Comparison of ENCODE assay signal across 30 cellular contexts in the genomic region with DNA sequence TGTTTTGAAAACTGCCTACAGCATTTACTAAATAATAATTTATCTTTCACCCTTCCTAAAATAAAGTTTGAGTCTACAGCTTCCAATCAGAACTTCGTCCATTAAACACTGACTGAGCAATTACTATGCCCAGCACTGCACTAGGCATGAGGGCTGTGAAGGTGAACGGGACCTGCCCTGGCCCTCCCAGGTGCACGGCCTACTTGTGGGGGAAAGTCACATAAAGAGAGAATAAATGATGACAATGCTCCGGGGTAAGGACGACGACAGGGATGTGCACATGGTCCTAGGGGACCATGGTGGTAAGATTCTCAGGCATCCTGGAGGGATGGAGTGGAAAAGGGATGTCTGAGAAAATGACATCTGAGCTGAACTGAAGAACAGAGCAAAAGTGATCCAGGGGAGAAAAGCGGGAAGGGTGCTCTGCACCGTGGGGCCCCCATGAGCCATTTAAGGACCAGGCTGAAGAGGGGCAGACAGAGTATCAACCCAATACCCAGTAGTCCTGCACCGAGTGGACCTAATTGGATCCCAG. TPM values are rescaled to one million over a fixed set of nuclear protein-coding genes. Genes with fewer than 3 reads are reported as not detected.
"Had no signal": no experiment of that assay in that cellular context is flagged by ENCODE, and none has a peak within 500 bp of the region (broad histone marks: within the 10 kb centered on the region; RNA-seq: fewer than 3 reads in every experiment).

No MANE protein-coding gene starts in this region.

- H3K4me3 Mint-ChIP-seq: activated B cell treated with CpG ODN at 0.5 μM for 24 hours; activated CD4-positive, alpha-beta T cell treated with anti-CD3 and anti-CD28 coated beads, Interleukin-2, amount 10 ng/mL, durations not matched to agents 24 days and 14 days; activated CD8-positive, alpha-beta memory T cell treated with anti-CD3 and anti-CD28 coated beads, Interleukin-2, amount 10 ng/mL, durations not matched to agents 7 days and 5 days; activated CD8-positive, alpha-beta T cell treated with anti-CD3 and anti-CD28 coated beads for 36 hours; activated naive CD4-positive, alpha-beta T cell treated with anti-CD3 and anti-CD28 coated beads, Interleukin-2, amount 50 U/mL, for 24 hours; central memory CD8-positive, alpha-beta T cell; immature natural killer cell; mesothelial cell of epicardium; naive thymus-derived CD8-positive, alpha-beta T cell; stimulated activated effector memory CD8-positive, alpha-beta T cell treated with anti-CD3 and anti-CD28 coated beads, Interleukin-12 subunit alpha, Interleukin-12 subunit beta, amount 100 ng/mL, for 72 hours; stimulated activated naive CD8-positive, alpha-beta T cell treated with anti-CD3 and anti-CD28 coated beads, Interleukin-15, amount 100 ng/mL, for 72 hours had no signal

- H3K9me3 Mint-ChIP-seq: activated B cell treated with CpG ODN at 0.5 μM for 24 hours; activated CD4-positive, alpha-beta T cell treated with anti-CD3 and anti-CD28 coated beads, Interleukin-2, amount 10 ng/mL, durations not matched to agents 24 days and 14 days; activated CD8-positive, alpha-beta T cell treated with anti-CD3 and anti-CD28 coated beads for 36 hours; activated naive CD4-positive, alpha-beta T cell treated with anti-CD3 and anti-CD28 coated beads, Interleukin-2, amount 50 U/mL, for 24 hours; central memory CD8-positive, alpha-beta T cell; immature natural killer cell; naive thymus-derived CD8-positive, alpha-beta T cell; stimulated activated effector memory CD8-positive, alpha-beta T cell treated with anti-CD3 and anti-CD28 coated beads, Interleukin-12 subunit alpha, Interleukin-12 subunit beta, amount 100 ng/mL, for 72 hours; stimulated activated naive CD8-positive, alpha-beta T cell treated with anti-CD3 and anti-CD28 coated beads, Interleukin-15, amount 100 ng/mL, for 72 hours had no signal

- H3K27ac ChIP-seq: colonic mucosa, esophagus muscularis mucosa, hepatocyte, left ventricle myocardium inferior, neutrophil, pancreas, transverse colon, uterus had no signal

- H3K27me3 Mint-ChIP-seq: activated CD8-positive, alpha-beta memory T cell treated with anti-CD3 and anti-CD28 coated beads, Interleukin-2, amount 10 ng/mL, durations not matched to agents 7 days and 5 days; activated naive CD4-positive, alpha-beta T cell treated with anti-CD3 and anti-CD28 coated beads, Interleukin-2, amount 50 U/mL, for 24 hours; stimulated activated naive CD8-positive, alpha-beta T cell treated with anti-CD3 and anti-CD28 coated beads, Interleukin-15, amount 100 ng/mL, for 72 hours had no signal

- H3K4me3 ChIP-seq: colonic mucosa, esophagus muscularis mucosa, hepatocyte, left ventricle myocardium inferior, pancreas, transverse colon, uterus had no signal

- H3K27me3 ChIP-seq: colonic mucosa, hepatocyte, neutrophil, pancreas, transverse colon, uterus had no signal

- H3K27ac Mint-ChIP-seq: activated B cell treated with CpG ODN at 0.5 μM for 24 hours; activated CD4-positive, alpha-beta T cell treated with anti-CD3 and anti-CD28 coated beads, Interleukin-2, amount 10 ng/mL, durations not matched to agents 24 days and 14 days; activated CD8-positive, alpha-beta memory T cell treated with anti-CD3 and anti-CD28 coated beads, Interleukin-2, amount 10 ng/mL, durations not matched to agents 7 days and 5 days; activated CD8-positive, alpha-beta T cell treated with anti-CD3 and anti-CD28 coated beads for 36 hours; activated naive CD4-positive, alpha-beta T cell treated with anti-CD3 and anti-CD28 coated beads, Interleukin-2, amount 50 U/mL, for 24 hours; immature natural killer cell; mesothelial cell of epicardium; stimulated activated effector memory CD8-positive, alpha-beta T cell treated with anti-CD3 and anti-CD28 coated beads, Interleukin-12 subunit alpha, Interleukin-12 subunit beta, amount 100 ng/mL, for 72 hours had no signal

- H3K36me3 ChIP-seq: colonic mucosa, esophagus muscularis mucosa, left ventricle myocardium inferior, neutrophil, pancreas, transverse colon, uterus had no signal

- DNase-seq: activated CD4-positive, alpha-beta T cell treated with anti-CD3 and anti-CD28 coated beads, Interleukin-2, amount 10 ng/mL, durations not matched to agents 24 days and 14 days; activated CD8-positive, alpha-beta memory T cell treated with anti-CD3 and anti-CD28 coated beads, Interleukin-2, amount 10 ng/mL, durations not matched to agents 7 days and 5 days; activated CD8-positive, alpha-beta T cell treated with anti-CD3 and anti-CD28 coated beads for 36 hours; colonic mucosa; glutamatergic neuron; immature natural killer cell; left ventricle myocardium inferior; right cardiac atrium; stimulated activated CD4-positive, alpha-beta T cell treated with anti-CD3 and anti-CD28 coated beads, Interleukin-2, amount 100 ng/mL, for 24 hours; stimulated activated naive CD8-positive, alpha-beta T cell treated with anti-CD3 and anti-CD28 coated beads, Interleukin-15, amount 100 ng/mL, for 72 hours; T1000; transverse colon had no signal

- H3K4me1 Mint-ChIP-seq: activated B cell treated with CpG ODN at 0.5 μM for 24 hours; activated CD4-positive, alpha-beta T cell treated with anti-CD3 and anti-CD28 coated beads, Interleukin-2, amount 10 ng/mL, durations not matched to agents 24 days and 14 days; activated CD8-positive, alpha-beta memory T cell treated with anti-CD3 and anti-CD28 coated beads, Interleukin-2, amount 10 ng/mL, durations not matched to agents 7 days and 5 days; activated naive CD4-positive, alpha-beta T cell treated with anti-CD3 and anti-CD28 coated beads, Interleukin-2, amount 50 U/mL, for 24 hours; central memory CD8-positive, alpha-beta T cell; immature natural killer cell; stimulated activated effector memory CD8-positive, alpha-beta T cell treated with anti-CD3 and anti-CD28 coated beads, Interleukin-12 subunit alpha, Interleukin-12 subunit beta, amount 100 ng/mL, for 72 hours had no signal

- H3K36me3 Mint-ChIP-seq: activated CD8-positive, alpha-beta memory T cell treated with anti-CD3 and anti-CD28 coated beads, Interleukin-2, amount 10 ng/mL, durations not matched to agents 7 days and 5 days; activated naive CD4-positive, alpha-beta T cell treated with anti-CD3 and anti-CD28 coated beads, Interleukin-2, amount 50 U/mL, for 24 hours; immature natural killer cell; mesothelial cell of epicardium; naive thymus-derived CD8-positive, alpha-beta T cell; stimulated activated effector memory CD8-positive, alpha-beta T cell treated with anti-CD3 and anti-CD28 coated beads, Interleukin-12 subunit alpha, Interleukin-12 subunit beta, amount 100 ng/mL, for 72 hours had no signal

RNA-seq across cellular contexts. Expression of a gene that starts 11.5 kb away (rescaled TPM):
- total RNA-seq: activated B cell treated with CpG ODN at 0.5 μM for 24 hours; activated CD4-positive, alpha-beta T cell treated with anti-CD3 and anti-CD28 coated beads, Interleukin-2, amount 10 ng/mL, durations not matched to agents 24 days and 14 days; activated CD8-positive, alpha-beta memory T cell treated with anti-CD3 and anti-CD28 coated beads, Interleukin-2, amount 10 ng/mL, durations not matched to agents 7 days and 5 days; activated CD8-positive, alpha-beta T cell treated with anti-CD3 and anti-CD28 coated beads for 36 hours; frontal cortex; lung microvascular endothelial cell; naive thymus-derived CD8-positive, alpha-beta T cell; pulmonary artery endothelial cell; skeletal muscle tissue; T-helper 1 cell treated with Interleukin-12 subunit alpha and Interleukin-12 subunit beta and Interleukin-4 antibody, amounts not matched to agents 30 ng/mL and 1 ng/mL, for 36 hours; temporal lobe had no signal

RNA-seq across cellular contexts. Expression of a gene that starts 50.5 kb away (rescaled TPM):
- total RNA-seq: activated B cell treated with CpG ODN at 0.5 μM for 24 hours; activated CD4-positive, alpha-beta T cell treated with anti-CD3 and anti-CD28 coated beads, Interleukin-2, amount 10 ng/mL, durations not matched to agents 24 days and 14 days; activated CD8-positive, alpha-beta memory T cell treated with anti-CD3 and anti-CD28 coated beads, Interleukin-2, amount 10 ng/mL, durations not matched to agents 7 days and 5 days; activated CD8-positive, alpha-beta T cell treated with anti-CD3 and anti-CD28 coated beads for 36 hours; astrocyte; esophagus muscularis mucosa; left ventricle myocardium inferior; lung microvascular endothelial cell; mesothelial cell of epicardium; naive thymus-derived CD8-positive, alpha-beta T cell; pulmonary artery endothelial cell; right cardiac atrium; skeletal muscle tissue; T-helper 1 cell treated with Interleukin-12 subunit alpha and Interleukin-12 subunit beta and Interleukin-4 antibody, amounts not matched to agents 30 ng/mL and 1 ng/mL, for 36 hours; temporal lobe had no signal
